In genomic region chr10:10499839-10500238, GRCh38 we compare ENCODE assay signal across 16 cellular contexts.
DNase-seq lines count a peak whose midpoint lies in the region; ATAC-seq, FAIRE-seq and TF ChIP-seq lines count a peak whose summit lies in the region.
"Had no signal": no experiment of that assay in that cellular context is flagged by ENCODE, and none has a peak within 500 bp of the region (broad histone marks: within the 10 kb centered on the region; RNA-seq: fewer than 3 reads in every experiment).

No MANE protein-coding gene starts in this region.

- H3K4me1 Mint-ChIP-seq in astrocyte (ENCODE audit: low read depth, unreplicated experiment) (peaks cover 12% of the 10 kb centered on the region), Caco-2 (ENCODE audit: low read depth, unreplicated experiment) (no peaks in the 10 kb centered on the region)
- H3K4me1 Mint-ChIP-seq: activated CD4-positive, alpha-beta T cell treated with anti-CD3 and anti-CD28 coated beads, Interleukin-2, amount 10 ng/mL, durations not matched to agents 7 days and 5 days; memory B cell had no signal

- H3K27ac ChIP-seq in astrocyte (ENCODE audit: low read depth, low read length): no peak overlapping the region
- H3K27ac ChIP-seq: SJCRH30 had no signal

- H2AFZ ChIP-seq in astrocyte (ENCODE audit: low read depth, low read length): peak overlapping the region; percentile 31

- H3K27me3 Mint-ChIP-seq in astrocyte (ENCODE audit: low read depth, unreplicated experiment) (no peaks in the 10 kb centered on the region), Caco-2 (ENCODE audit: insufficient read depth, unreplicated experiment) (peaks cover 6% of the 10 kb centered on the region)
- H3K27me3 Mint-ChIP-seq: memory B cell had no signal

- H3K79me2 ChIP-seq in astrocyte (ENCODE audit: insufficient read depth, low read length): no peaks in the 10 kb centered on the region

- H3K9ac ChIP-seq in astrocyte (ENCODE audit: low read length): no peak overlapping the region

- peak overlapping the region; percentile 58 for H3K4me2 ChIP-seq in astrocyte (ENCODE audit: low read length)

- peak; percentile 58 for DNase-seq in AG10803 (ENCODE audit: low read depth)
- peak; percentile 58 for DNase-seq in HT1080 (ENCODE audit: low read depth)
- peak; percentile 74 for DNase-seq in astrocyte (ENCODE audit: low read depth)
- DNase-seq in hepatic stellate cell (ENCODE audit: low spot score): peak; percentile 23
- DNase-seq in Caco-2: no peak
- no peak for DNase-seq in NCI-H82 (lab: John Stamatoyannopoulos, UW)
- no peak for DNase-seq in GM13976 (ENCODE audit: low spot score)
- DNase-seq: activated CD4-positive, alpha-beta T cell treated with anti-CD3 and anti-CD28 coated beads, Interleukin-2, amount 10 ng/mL, durations not matched to agents 7 days and 5 days; amniotic stem cell; DMS153; NCI-H2171; NK-92 treated with Interleukin-12 subunit alpha and Interleukin-12 subunit beta, amount 100 ng/mL, for 24 hours; SJCRH30 had no signal

- H3K27me3 ChIP-seq in astrocyte (ENCODE audit: insufficient read depth, low read length) (no peaks in the 10 kb centered on the region), Caco-2 (replicated peaks; ENCODE audit: control insufficient read depth, insufficient read depth, low read length) (no peaks in the 10 kb centered on the region)
- H3K27me3 ChIP-seq: SJCRH30 had no signal

- H3K4me1 ChIP-seq in astrocyte (ENCODE audit: insufficient read depth, low read length): no peaks in the 10 kb centered on the region
- no peaks in the 10 kb centered on the region for H3K4me1 ChIP-seq in Caco-2
- H3K4me1 ChIP-seq: SJCRH30 had no signal

- POLR2A ChIA-PET in Caco-2 (lab: Charles Lee): no interaction called here

- intact Hi-C loops in Caco-2 (cut with micrococcal nuclease; ENCODE audit: unreplicated experiment): no loop called here

- H3K9me3 Mint-ChIP-seq in astrocyte (ENCODE audit: unreplicated experiment): peaks cover 5% of the 10 kb centered on the region
- H3K9me3 Mint-ChIP-seq in Caco-2 (ENCODE audit: unreplicated experiment): peaks cover 26% of the 10 kb centered on the region
- H3K9me3 Mint-ChIP-seq: activated CD4-positive, alpha-beta T cell treated with anti-CD3 and anti-CD28 coated beads, Interleukin-2, amount 10 ng/mL, durations not matched to agents 7 days and 5 days had no signal

- in situ Hi-C loops in GM13976 (cut with MboI; ENCODE audit: low sequenced_read_pairs, unreplicated experiment): no loop called here

- H3K27ac Mint-ChIP-seq in astrocyte (ENCODE audit: unreplicated experiment) (peak overlapping the region; percentile 84), Caco-2 (ENCODE audit: unreplicated experiment) (no peak overlapping the region)
- H3K27ac Mint-ChIP-seq: activated CD4-positive, alpha-beta T cell treated with anti-CD3 and anti-CD28 coated beads, Interleukin-2, amount 10 ng/mL, durations not matched to agents 7 days and 5 days; memory B cell; stimulated activated naive CD8-positive, alpha-beta T cell treated with anti-CD3 and anti-CD28 coated beads, Interleukin-15, Interleukin-2, amounts not matched to agents 100 ng/mL and 50 ng/mL, for 24 hours had no signal

- no peak overlapping the region for H3K4me3 ChIP-seq in AG10803 (ENCODE audit: low read length)
- H3K4me3 ChIP-seq in astrocyte (ENCODE audit: insufficient read depth, low read depth, low read length): no peak overlapping the region
- H3K4me3 ChIP-seq in Caco-2 (ENCODE audit: low read depth, low read length): no peak overlapping the region
- H3K4me3 ChIP-seq: SJCRH30 had no signal

- no peaks in the 10 kb centered on the region for H3K36me3 ChIP-seq in astrocyte (ENCODE audit: insufficient read depth, low read length)
- H3K36me3 ChIP-seq in Caco-2 (ENCODE audit: control insufficient read depth, insufficient read depth, low read length): no peaks in the 10 kb centered on the region
- H3K36me3 ChIP-seq: SJCRH30 had no signal

- TF ChIP-seq CTCF in AG10803 (conservative IDR thresholded peaks at IDR 0.05; ENCODE audit: low read length) (no peak), astrocyte (IDR thresholded peaks at IDR 0.05; ENCODE audit: insufficient read depth, low read depth, low read length) (no peak), Caco-2 (IDR thresholded peaks at IDR 0.05; ENCODE audit: insufficient read depth in 1 of 2, low read depth in 1 of 2, low read length in 1 of 2, severe bottlenecking in 1 of 2, unreplicated experiment in 1 of 2) (no peak), GM13976 (IDR thresholded peaks at IDR 0.05; ENCODE audit: borderline replicate concordance, control extremely low read depth, extremely low read depth, insufficient read depth, missing control alignments) (no peak)

- ATAC-seq in HG02981 (IDR thresholded peaks at IDR 0.05; ENCODE audit: unreplicated experiment): no peak

- H3K36me3 Mint-ChIP-seq in astrocyte (ENCODE audit: low read depth, unreplicated experiment) (no peaks in the 10 kb centered on the region), Caco-2 (ENCODE audit: insufficient read depth, unreplicated experiment) (no peaks in the 10 kb centered on the region)
- H3K36me3 Mint-ChIP-seq: memory B cell had no signal

- H3K4me3 Mint-ChIP-seq in astrocyte (ENCODE audit: unreplicated experiment) (no peak overlapping the region), Caco-2 (ENCODE audit: unreplicated experiment) (no peak overlapping the region)
- H3K4me3 Mint-ChIP-seq: activated CD4-positive, alpha-beta T cell treated with anti-CD3 and anti-CD28 coated beads, Interleukin-2, amount 10 ng/mL, durations not matched to agents 7 days and 5 days; memory B cell; stimulated activated naive CD8-positive, alpha-beta T cell treated with anti-CD3 and anti-CD28 coated beads, Interleukin-15, Interleukin-2, amounts not matched to agents 100 ng/mL and 50 ng/mL, for 24 hours had no signal

- H3K9me3 ChIP-seq in astrocyte (ENCODE audit: insufficient read depth, low read depth, low read length) (no peaks in the 10 kb centered on the region), Caco-2 (no peaks in the 10 kb centered on the region)
- H3K9me3 ChIP-seq: SJCRH30 had no signal

- peak; percentile 34 for FAIRE-seq in astrocyte (lab: Jason Lieb, UNC)

- no TSS peak for BruUV-seq in Caco-2 (replicated peaks; lab: Mats Ljungman, UMichigan)

- no peaks in the 10 kb centered on the region for H4K20me1 ChIP-seq in astrocyte (ENCODE audit: insufficient read depth, low read length)

- CTCF ChIA-PET in Caco-2 (lab: Charles Lee): no interaction called here

Comparison
In these comparisons a context has a peak if more than half of its experiments do, and no peak if none do; other contexts are left out.
1. DNase-seq: peak in AG10803 (single experiment), HT1080 (single experiment), astrocyte (single experiment) and hepatic stellate cell (single experiment); none in Caco-2 (0 of 2), NCI-H82 (single experiment) and GM13976 (single experiment).